ENCODE assay signal across 8 cellular contexts in genomic region chr13:48749699-48750473, GRCh38.
DNase-seq lines count a peak whose midpoint lies in the region; ATAC-seq lines count a peak whose summit lies in the region.

No MANE protein-coding gene starts in this region.

- H3K4me3 ChIP-seq in neuronal stem cell (ENCODE audit: low read length in 2 of 2) (no peak overlapping the region), subcutaneous abdominal adipose tissue (ENCODE audit: low read depth in 1 of 5, low read length in 5 of 5) (no peak overlapping the region)

- H3K27me3 Mint-ChIP-seq in activated T-cell treated with anti-CD3 and anti-CD28 coated beads, Interleukin-2, amount 50 U/mL, for 24 hours = no peaks in the 10 kb centered on the region

- no peak overlapping the region for H3K4ac ChIP-seq in neuronal stem cell (ENCODE audit: low read length)

- H3K27me3 ChIP-seq in neuronal stem cell (ENCODE audit: control insufficient read depth in 3 of 3, insufficient read depth in 3 of 3, low read depth in 1 of 3, low read length in 3 of 3) (peaks cover 0 to 4% (median 0%) of the 10 kb centered on the region in 3 experiments), subcutaneous abdominal adipose tissue (ENCODE audit: control insufficient read depth in 5 of 5, insufficient read depth in 4 of 5, low read length in 5 of 5) (no peaks in the 10 kb centered on the region)

- H2AK5ac ChIP-seq in neuronal stem cell (ENCODE audit: low read depth, low read length) = no peak overlapping the region

- peak overlapping the region; percentile 72 for H3K27ac Mint-ChIP-seq in activated T-cell treated with anti-CD3 and anti-CD28 coated beads, Interleukin-2, amount 50 U/mL, for 24 hours

- H3K4me1 Mint-ChIP-seq in activated T-cell treated with anti-CD3 and anti-CD28 coated beads, Interleukin-2, amount 50 U/mL, for 24 hours (ENCODE audit: low read depth) = peaks cover 27% of the 10 kb centered on the region

- no peaks in the 10 kb centered on the region for H3K9me3 ChIP-seq in neuronal stem cell (replicated peaks in 1 of 2; ENCODE audit: control insufficient read depth in 2 of 2, insufficient read depth in 1 of 2, low read depth in 1 of 2, low read length in 2 of 2)
- H3K9me3 ChIP-seq in subcutaneous abdominal adipose tissue (ENCODE audit: control insufficient read depth in 5 of 5, low read length in 5 of 5) = no peaks in the 10 kb centered on the region

- H3K4me3 Mint-ChIP-seq in activated T-cell treated with anti-CD3 and anti-CD28 coated beads, Interleukin-2, amount 50 U/mL, for 24 hours = no peak overlapping the region

- H4K91ac ChIP-seq in neuronal stem cell (ENCODE audit: low read depth, low read length, poor library complexity) = no peak overlapping the region

- peak; percentile 96 for ATAC-seq in GM18511 (IDR thresholded peaks at IDR 0.05; ENCODE audit: unreplicated experiment)
- peak; percentile 91 for ATAC-seq in HG02763 (IDR thresholded peaks at IDR 0.05; ENCODE audit: unreplicated experiment)

- peaks cover under 1% of the 10 kb centered on the region for H3K9me3 Mint-ChIP-seq in activated T-cell treated with anti-CD3 and anti-CD28 coated beads, Interleukin-2, amount 50 U/mL, for 24 hours

- no peak overlapping the region for H2BK12ac ChIP-seq in neuronal stem cell (ENCODE audit: low read length)

- no peak overlapping the region for H3K27ac ChIP-seq in neuronal stem cell (replicated peaks; ENCODE audit: low read length)
- peak overlapping the region; percentile 71 for H3K27ac ChIP-seq in subcutaneous abdominal adipose tissue (ENCODE audit: low read depth, low read length)

- DNase-seq in NOMO-1 treated with DMSO at 0.1 percent for 48 hours (lab: John Stamatoyannopoulos, UW; ENCODE audit: unreplicated experiment) = peak; percentile 94
- DNase-seq in activated T-cell treated with anti-CD3 and anti-CD28 coated beads, Interleukin-2, amount 50 U/mL, for 24 hours = peak; percentile 75
- peak; percentile 97 for DNase-seq in fibroblast of peridontal ligament (ENCODE audit: extremely low read depth)
- DNase-seq in neuronal stem cell (ENCODE audit: low spot score) = peak; percentile 29
- no peak for DNase-seq in DMS114 treated with DMSO at 0.1 percent for 48 hours (lab: John Stamatoyannopoulos, UW; ENCODE audit: unreplicated experiment)

- no peak overlapping the region for H2BK120ac ChIP-seq in neuronal stem cell (ENCODE audit: low read depth, low read length)

- H3K79me1 ChIP-seq in neuronal stem cell (ENCODE audit: low read depth, low read length) = no peaks in the 10 kb centered on the region

- H3K9ac ChIP-seq in neuronal stem cell (ENCODE audit: low read depth, low read length, poor library complexity) = no peak overlapping the region
- H3K9ac ChIP-seq in subcutaneous abdominal adipose tissue (ENCODE audit: low read length in 5 of 5) = peak overlapping the region in 2 of 5 donors; percentile 20 to 65

- no peak overlapping the region for H2BK15ac ChIP-seq in neuronal stem cell (ENCODE audit: low read length)

- no CpG with 5 or more reads among the region's 15 CpGs for WGBS in neuronal stem cell (ENCODE audit: extremely low coverage in 2 of 2, insufficient read length in 2 of 2, insufficient replicate concordance in 1 of 2), 2 donors

- H3K36me3 ChIP-seq in neuronal stem cell (replicated peaks in 1 of 2; ENCODE audit: control insufficient read depth in 2 of 2, insufficient read depth in 2 of 2, low read length in 2 of 2) (no peaks in the 10 kb centered on the region), subcutaneous abdominal adipose tissue (ENCODE audit: control insufficient read depth in 5 of 5, insufficient read depth in 5 of 5, low read length in 5 of 5) (no peaks in the 10 kb centered on the region)

- no peak overlapping the region for H3K14ac ChIP-seq in neuronal stem cell (ENCODE audit: low read length)

- H3K4me2 ChIP-seq in neuronal stem cell (ENCODE audit: insufficient read depth, low read length, poor library complexity, severe bottlenecking) = no peak overlapping the region

- no peak overlapping the region for H3K23ac ChIP-seq in neuronal stem cell (ENCODE audit: low read depth, low read length, poor library complexity)

- H3K4me1 ChIP-seq in neuronal stem cell (ENCODE audit: control insufficient read depth in 2 of 2, insufficient read depth in 1 of 2, low read depth in 1 of 2, low read length in 2 of 2) = no peaks in the 10 kb centered on the region
- H3K4me1 ChIP-seq in subcutaneous abdominal adipose tissue (ENCODE audit: control insufficient read depth in 5 of 5, insufficient read depth in 5 of 5, low read length in 5 of 5) = peaks cover 2 to 31% (median 21%) of the 10 kb centered on the region in 5 donors

- H2BK5ac ChIP-seq in neuronal stem cell (ENCODE audit: low read length) = no peak overlapping the region

- H3K18ac ChIP-seq in neuronal stem cell (ENCODE audit: low read length) = no peak overlapping the region

- H3K36me3 Mint-ChIP-seq in activated T-cell treated with anti-CD3 and anti-CD28 coated beads, Interleukin-2, amount 50 U/mL, for 24 hours (ENCODE audit: low read depth) = no peaks in the 10 kb centered on the region

- H2AFZ ChIP-seq in neuronal stem cell (ENCODE audit: low read length) = peak overlapping the region; percentile 40

- no peak overlapping the region for H4K8ac ChIP-seq in neuronal stem cell (ENCODE audit: low read depth, low read length)
